In the genomic region with DNA sequence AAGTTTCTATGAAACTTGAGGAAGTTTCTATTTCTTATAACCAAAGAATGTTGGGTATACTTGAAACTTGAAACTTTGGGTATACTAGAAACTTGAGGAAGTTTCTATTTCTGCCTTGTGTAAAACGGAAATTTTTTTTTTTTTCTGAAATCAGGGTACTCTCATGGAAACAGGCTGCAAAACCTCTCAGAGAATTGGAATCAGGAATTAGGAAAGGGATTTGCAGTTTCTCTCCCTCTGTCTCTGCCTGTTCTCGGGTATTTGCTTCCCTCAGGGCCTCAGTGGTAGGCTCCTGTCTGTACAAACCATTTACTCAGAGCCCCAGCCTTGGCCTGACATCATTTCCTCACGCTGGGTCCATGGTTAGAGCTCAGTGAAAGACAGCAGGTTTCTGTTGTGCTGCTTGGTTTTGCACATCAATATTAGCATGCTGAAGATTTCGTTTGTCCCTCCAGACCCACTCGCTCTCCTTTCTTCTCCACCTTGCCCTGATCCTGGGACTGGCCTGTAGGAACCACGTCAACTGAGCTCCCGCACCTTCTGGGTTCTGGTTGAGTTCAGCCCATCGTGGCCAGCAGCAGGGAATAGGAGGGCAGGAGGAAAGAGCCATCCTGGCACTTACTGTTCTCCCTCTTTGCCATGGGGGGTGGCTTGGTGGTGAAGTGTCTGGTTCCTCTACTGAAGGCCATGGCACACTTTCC, we compare ENCODE assay signal across 1 cellular context.
TF ChIP-seq lines count a peak whose summit lies in the region.

No MANE protein-coding gene starts in this region.

TF ChIP-seq in GM12878, 131 proteins besides CTCF, POLR2A, EP300 and RAD21 (continued from another document and continues in another):
- TF ChIP-seq, protein P1, sequence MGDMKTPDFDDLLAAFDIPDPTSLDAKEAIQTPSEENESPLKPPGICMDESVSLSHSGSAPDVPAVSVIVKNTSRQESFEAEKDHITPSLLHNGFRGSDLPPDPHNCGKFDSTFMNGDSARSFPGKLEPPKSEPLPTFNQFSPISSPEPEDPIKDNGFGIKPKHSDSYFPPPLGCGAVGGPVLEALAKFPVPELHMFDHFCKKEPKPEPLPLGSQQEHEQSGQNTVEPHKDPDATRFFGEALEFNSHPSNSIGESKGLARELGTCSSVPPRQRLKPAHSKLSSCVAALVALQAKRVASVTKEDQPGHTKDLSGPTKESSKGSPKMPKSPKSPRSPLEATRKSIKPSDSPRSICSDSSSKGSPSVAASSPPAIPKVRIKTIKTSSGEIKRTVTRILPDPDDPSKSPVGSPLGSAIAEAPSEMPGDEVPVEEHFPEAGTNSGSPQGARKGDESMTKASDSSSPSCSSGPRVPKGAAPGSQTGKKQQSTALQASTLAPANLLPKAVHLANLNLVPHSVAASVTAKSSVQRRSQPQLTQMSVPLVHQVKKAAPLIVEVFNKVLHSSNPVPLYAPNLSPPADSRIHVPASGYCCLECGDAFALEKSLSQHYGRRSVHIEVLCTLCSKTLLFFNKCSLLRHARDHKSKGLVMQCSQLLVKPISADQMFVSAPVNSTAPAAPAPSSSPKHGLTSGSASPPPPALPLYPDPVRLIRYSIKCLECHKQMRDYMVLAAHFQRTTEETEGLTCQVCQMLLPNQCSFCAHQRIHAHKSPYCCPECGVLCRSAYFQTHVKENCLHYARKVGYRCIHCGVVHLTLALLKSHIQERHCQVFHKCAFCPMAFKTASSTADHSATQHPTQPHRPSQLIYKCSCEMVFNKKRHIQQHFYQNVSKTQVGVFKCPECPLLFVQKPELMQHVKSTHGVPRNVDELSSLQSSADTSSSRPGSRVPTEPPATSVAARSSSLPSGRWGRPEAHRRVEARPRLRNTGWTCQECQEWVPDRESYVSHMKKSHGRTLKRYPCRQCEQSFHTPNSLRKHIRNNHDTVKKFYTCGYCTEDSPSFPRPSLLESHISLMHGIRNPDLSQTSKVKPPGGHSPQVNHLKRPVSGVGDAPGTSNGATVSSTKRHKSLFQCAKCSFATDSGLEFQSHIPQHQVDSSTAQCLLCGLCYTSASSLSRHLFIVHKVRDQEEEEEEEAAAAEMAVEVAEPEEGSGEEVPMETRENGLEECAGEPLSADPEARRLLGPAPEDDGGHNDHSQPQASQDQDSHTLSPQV (IDR thresholded peaks at IDR 0.05) = peak; percentile 41; the same call in 1 of the 2 replicates
- TF ChIP-seq TAF1 (IDR thresholded peaks at IDR 0.05; ENCODE audit: borderline replicate concordance, low read depth, low read length) (peak; percentile 47; the same call in 1 of the 2 replicates), NFXL1 (IDR thresholded peaks at IDR 0.05; ENCODE audit: borderline replicate concordance) (no peak), ZSCAN29 (IDR thresholded peaks at IDR 0.05) (no peak), MEF2B (IDR thresholded peaks at IDR 0.05; ENCODE audit: partially characterized antibody, poor library complexity, severe bottlenecking) (peak; percentile 67), EZH2 (IDR thresholded peaks at IDR 0.05; ENCODE audit: borderline replicate concordance, control insufficient read depth, low read depth, low read length) (no peak), PAX8 (IDR thresholded peaks at IDR 0.05) (no peak), SMC3 (IDR thresholded peaks at IDR 0.05; ENCODE audit: borderline replicate concordance, low read length) (no peak), RBBP5 (conservative IDR thresholded peaks at IDR 0.05) (no peak), YY1 (IDR thresholded peaks at IDR 0.05; ENCODE audit: low read depth, low read length) (peak; percentile 40; the same call in 1 of the 2 replicates), ZNF384 (IDR thresholded peaks at IDR 0.05; ENCODE audit: borderline replicate concordance, low read depth, low read length) (peak; percentile 84), WRNIP1 (IDR thresholded peaks at IDR 0.05; ENCODE audit: borderline replicate concordance, low read depth, low read length) (peak; percentile 21; the same call in 1 of the 2 replicates), GABPA (IDR thresholded peaks at IDR 0.05; ENCODE audit: low read depth) (0 out of 2 replicates have a peak, but pooled peaks have one; percentile 28), SP1 (IDR thresholded peaks at IDR 0.05; ENCODE audit: low read depth, low read length) (peak; percentile 9), MTA3 (IDR thresholded peaks at IDR 0.05; ENCODE audit: borderline replicate concordance, low read length) (peak; percentile 54; the same call in 1 of the 2 replicates), POLR2AphosphoS2 (IDR thresholded peaks at IDR 0.05; ENCODE audit: low read depth, low read length) (no peak), IKZF2 (IDR thresholded peaks at IDR 0.05) (peak; percentile 73 to 78; a peak in 3 of 4 replicates), POLR2AphosphoS5 (IDR thresholded peaks at IDR 0.05; ENCODE audit: low read length) (peak; percentile 42; the same call in 1 of the 2 replicates), RFX5 (IDR thresholded peaks at IDR 0.05; ENCODE audit: low read depth, low read length) (no peak), TARDBP (IDR thresholded peaks at IDR 0.05; ENCODE audit: borderline replicate concordance) (no peak), FOXK2 (IDR thresholded peaks at IDR 0.05) (no peak; the same call in 1 of the 2 replicates), JUNB (IDR thresholded peaks at IDR 0.05) (peak; percentile 37), HDGF (IDR thresholded peaks at IDR 0.05) (0 out of 2 replicates have a peak, but pooled peaks have one; percentile 20), KDM1A (IDR thresholded peaks at IDR 0.05; ENCODE audit: borderline replicate concordance) (no peak), CBFB (IDR thresholded peaks at IDR 0.05; ENCODE audit: low read depth) (peak; percentile 19; the same call in 1 of the 2 replicates), BCL11A (IDR thresholded peaks at IDR 0.05; ENCODE audit: low read depth, low read length) (no peak), NFYA (IDR thresholded peaks at IDR 0.05; ENCODE audit: borderline replicate concordance, low read depth, low read length) (no peak), SIX5 (IDR thresholded peaks at IDR 0.05; ENCODE audit: low read depth, low read length, severe bottlenecking) (no peak), BHLHE40 (IDR thresholded peaks at IDR 0.05; ENCODE audit: borderline replicate concordance in 1 of 2, low read depth in 2 of 2, low read length in 1 of 2) (peak in 1 of 2 experiments; percentile 18; a peak in 2 of 4 replicates), IKZF1 (conservative IDR thresholded peaks at IDR 0.05) (peak; percentile 59; the same call in 1 of the 2 replicates)
- TF ChIP-seq, protein P2, sequence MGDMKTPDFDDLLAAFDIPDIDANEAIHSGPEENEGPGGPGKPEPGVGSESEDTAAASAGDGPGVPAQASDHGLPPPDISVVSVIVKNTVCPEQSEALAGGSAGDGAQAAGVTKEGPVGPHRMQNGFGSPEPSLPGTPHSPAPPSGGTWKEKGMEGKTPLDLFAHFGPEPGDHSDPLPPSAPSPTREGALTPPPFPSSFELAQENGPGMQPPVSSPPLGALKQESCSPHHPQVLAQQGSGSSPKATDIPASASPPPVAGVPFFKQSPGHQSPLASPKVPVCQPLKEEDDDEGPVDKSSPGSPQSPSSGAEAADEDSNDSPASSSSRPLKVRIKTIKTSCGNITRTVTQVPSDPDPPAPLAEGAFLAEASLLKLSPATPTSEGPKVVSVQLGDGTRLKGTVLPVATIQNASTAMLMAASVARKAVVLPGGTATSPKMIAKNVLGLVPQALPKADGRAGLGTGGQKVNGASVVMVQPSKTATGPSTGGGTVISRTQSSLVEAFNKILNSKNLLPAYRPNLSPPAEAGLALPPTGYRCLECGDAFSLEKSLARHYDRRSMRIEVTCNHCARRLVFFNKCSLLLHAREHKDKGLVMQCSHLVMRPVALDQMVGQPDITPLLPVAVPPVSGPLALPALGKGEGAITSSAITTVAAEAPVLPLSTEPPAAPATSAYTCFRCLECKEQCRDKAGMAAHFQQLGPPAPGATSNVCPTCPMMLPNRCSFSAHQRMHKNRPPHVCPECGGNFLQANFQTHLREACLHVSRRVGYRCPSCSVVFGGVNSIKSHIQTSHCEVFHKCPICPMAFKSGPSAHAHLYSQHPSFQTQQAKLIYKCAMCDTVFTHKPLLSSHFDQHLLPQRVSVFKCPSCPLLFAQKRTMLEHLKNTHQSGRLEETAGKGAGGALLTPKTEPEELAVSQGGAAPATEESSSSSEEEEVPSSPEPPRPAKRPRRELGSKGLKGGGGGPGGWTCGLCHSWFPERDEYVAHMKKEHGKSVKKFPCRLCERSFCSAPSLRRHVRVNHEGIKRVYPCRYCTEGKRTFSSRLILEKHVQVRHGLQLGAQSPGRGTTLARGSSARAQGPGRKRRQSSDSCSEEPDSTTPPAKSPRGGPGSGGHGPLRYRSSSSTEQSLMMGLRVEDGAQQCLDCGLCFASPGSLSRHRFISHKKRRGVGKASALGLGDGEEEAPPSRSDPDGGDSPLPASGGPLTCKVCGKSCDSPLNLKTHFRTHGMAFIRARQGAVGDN (IDR thresholded peaks at IDR 0.05) = peak; percentile 88
- TF ChIP-seq, protein P3, sequence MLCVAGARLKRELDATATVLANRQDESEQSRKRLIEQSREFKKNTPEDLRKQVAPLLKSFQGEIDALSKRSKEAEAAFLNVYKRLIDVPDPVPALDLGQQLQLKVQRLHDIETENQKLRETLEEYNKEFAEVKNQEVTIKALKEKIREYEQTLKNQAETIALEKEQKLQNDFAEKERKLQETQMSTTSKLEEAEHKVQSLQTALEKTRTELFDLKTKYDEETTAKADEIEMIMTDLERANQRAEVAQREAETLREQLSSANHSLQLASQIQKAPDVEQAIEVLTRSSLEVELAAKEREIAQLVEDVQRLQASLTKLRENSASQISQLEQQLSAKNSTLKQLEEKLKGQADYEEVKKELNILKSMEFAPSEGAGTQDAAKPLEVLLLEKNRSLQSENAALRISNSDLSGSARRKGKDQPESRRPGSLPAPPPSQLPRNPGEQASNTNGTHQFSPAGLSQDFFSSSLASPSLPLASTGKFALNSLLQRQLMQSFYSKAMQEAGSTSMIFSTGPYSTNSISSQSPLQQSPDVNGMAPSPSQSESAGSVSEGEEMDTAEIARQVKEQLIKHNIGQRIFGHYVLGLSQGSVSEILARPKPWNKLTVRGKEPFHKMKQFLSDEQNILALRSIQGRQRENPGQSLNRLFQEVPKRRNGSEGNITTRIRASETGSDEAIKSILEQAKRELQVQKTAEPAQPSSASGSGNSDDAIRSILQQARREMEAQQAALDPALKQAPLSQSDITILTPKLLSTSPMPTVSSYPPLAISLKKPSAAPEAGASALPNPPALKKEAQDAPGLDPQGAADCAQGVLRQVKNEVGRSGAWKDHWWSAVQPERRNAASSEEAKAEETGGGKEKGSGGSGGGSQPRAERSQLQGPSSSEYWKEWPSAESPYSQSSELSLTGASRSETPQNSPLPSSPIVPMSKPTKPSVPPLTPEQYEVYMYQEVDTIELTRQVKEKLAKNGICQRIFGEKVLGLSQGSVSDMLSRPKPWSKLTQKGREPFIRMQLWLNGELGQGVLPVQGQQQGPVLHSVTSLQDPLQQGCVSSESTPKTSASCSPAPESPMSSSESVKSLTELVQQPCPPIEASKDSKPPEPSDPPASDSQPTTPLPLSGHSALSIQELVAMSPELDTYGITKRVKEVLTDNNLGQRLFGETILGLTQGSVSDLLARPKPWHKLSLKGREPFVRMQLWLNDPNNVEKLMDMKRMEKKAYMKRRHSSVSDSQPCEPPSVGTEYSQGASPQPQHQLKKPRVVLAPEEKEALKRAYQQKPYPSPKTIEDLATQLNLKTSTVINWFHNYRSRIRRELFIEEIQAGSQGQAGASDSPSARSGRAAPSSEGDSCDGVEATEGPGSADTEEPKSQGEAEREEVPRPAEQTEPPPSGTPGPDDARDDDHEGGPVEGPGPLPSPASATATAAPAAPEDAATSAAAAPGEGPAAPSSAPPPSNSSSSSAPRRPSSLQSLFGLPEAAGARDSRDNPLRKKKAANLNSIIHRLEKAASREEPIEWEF (IDR thresholded peaks at IDR 0.05; ENCODE audit: insufficient replicate concordance, low read depth, low read length) = no peak
- TF ChIP-seq, protein P4, sequence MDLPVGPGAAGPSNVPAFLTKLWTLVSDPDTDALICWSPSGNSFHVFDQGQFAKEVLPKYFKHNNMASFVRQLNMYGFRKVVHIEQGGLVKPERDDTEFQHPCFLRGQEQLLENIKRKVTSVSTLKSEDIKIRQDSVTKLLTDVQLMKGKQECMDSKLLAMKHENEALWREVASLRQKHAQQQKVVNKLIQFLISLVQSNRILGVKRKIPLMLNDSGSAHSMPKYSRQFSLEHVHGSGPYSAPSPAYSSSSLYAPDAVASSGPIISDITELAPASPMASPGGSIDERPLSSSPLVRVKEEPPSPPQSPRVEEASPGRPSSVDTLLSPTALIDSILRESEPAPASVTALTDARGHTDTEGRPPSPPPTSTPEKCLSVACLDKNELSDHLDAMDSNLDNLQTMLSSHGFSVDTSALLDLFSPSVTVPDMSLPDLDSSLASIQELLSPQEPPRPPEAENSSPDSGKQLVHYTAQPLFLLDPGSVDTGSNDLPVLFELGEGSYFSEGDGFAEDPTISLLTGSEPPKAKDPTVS (IDR thresholded peaks at IDR 0.05; ENCODE audit: low read depth, low read length) = no peak
- TF ChIP-seq, protein P5, sequence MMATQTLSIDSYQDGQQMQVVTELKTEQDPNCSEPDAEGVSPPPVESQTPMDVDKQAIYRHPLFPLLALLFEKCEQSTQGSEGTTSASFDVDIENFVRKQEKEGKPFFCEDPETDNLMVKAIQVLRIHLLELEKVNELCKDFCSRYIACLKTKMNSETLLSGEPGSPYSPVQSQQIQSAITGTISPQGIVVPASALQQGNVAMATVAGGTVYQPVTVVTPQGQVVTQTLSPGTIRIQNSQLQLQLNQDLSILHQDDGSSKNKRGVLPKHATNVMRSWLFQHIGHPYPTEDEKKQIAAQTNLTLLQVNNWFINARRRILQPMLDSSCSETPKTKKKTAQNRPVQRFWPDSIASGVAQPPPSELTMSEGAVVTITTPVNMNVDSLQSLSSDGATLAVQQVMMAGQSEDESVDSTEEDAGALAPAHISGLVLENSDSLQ (IDR thresholded peaks at IDR 0.05) = peak; percentile 37; the same call in 1 of the 2 replicates
- TF ChIP-seq, protein P6, sequence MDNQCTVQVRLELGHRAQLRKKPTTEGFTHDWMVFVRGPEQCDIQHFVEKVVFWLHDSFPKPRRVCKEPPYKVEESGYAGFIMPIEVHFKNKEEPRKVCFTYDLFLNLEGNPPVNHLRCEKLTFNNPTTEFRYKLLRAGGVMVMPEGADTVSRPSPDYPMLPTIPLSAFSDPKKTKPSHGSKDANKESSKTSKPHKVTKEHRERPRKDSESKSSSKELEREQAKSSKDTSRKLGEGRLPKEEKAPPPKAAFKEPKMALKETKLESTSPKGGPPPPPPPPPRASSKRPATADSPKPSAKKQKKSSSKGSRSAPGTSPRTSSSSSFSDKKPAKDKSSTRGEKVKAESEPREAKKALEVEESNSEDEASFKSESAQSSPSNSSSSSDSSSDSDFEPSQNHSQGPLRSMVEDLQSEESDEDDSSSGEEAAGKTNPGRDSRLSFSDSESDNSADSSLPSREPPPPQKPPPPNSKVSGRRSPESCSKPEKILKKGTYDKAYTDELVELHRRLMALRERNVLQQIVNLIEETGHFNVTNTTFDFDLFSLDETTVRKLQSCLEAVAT (IDR thresholded peaks at IDR 0.05) = peak; percentile 71
- TF ChIP-seq, protein P7, sequence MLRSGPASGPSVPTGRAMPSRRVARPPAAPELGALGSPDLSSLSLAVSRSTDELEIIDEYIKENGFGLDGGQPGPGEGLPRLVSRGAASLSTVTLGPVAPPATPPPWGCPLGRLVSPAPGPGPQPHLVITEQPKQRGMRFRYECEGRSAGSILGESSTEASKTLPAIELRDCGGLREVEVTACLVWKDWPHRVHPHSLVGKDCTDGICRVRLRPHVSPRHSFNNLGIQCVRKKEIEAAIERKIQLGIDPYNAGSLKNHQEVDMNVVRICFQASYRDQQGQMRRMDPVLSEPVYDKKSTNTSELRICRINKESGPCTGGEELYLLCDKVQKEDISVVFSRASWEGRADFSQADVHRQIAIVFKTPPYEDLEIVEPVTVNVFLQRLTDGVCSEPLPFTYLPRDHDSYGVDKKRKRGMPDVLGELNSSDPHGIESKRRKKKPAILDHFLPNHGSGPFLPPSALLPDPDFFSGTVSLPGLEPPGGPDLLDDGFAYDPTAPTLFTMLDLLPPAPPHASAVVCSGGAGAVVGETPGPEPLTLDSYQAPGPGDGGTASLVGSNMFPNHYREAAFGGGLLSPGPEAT (IDR thresholded peaks at IDR 0.05; ENCODE audit: low read depth) = peak; percentile 82
